Comparison of ENCODE assay signal across 19 cellular contexts in the genomic region with DNA sequence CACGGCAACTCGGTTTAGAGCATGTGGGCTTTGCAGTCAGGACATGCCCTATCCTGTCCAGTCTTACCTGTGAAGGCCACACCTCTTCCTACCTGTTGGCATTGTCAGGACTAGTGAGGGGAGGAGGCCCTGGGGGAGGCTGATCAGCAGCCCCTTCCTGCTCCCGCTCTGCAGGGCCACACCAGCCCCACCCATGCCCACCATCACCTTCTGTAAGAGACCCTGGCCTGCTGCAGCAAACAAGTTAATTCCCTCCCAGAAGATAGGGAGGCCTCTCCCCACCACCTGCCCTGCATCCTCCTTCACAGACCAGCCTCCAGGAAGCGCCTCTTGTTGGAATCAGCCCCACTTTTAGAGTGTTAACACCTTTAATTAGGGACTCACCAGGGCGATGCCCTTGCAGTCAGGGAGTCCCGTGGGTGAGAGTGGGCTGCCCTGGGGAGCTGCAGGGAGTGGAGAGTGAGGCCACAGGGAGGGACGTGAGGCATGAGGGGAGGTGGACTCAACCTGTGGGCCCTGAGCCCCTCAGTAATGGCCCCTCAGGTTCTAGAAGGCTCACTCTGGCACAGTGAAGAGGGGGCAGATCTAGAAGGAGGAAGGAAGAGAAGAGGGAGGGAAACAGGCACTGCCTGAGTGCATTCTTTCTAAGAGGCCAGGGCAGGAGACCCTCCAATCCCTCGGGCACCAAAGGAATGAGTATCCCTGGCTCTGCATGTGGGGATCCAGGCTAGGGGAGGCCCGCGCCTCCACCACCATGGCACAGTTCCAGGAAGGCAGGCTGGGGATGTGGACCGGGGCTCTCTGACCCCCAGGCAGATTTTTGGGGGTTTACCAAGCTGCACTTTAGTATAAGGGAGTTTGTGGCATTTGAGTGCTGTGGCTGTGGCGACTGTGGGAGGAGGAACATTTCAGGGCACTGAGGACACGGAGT. TPM values are rescaled to one million over a fixed set of nuclear protein-coding genes. Genes with fewer than 3 reads are reported as not detected.
DNase-seq lines count a peak whose midpoint lies in the region; FAIRE-seq and TF ChIP-seq lines count a peak whose summit lies in the region.
"Had no signal": no experiment of that assay in that cellular context is flagged by ENCODE, and none has a peak within 500 bp of the region (broad histone marks: within the 10 kb centered on the region; RNA-seq: fewer than 3 reads in every experiment).

No MANE protein-coding gene starts in this region.

- peak overlapping the region in 1 of 2 experiments; percentile 50 for H3K14ac ChIP-seq in mesenchymal stem cell (ENCODE audit: low read length in 2 of 2)

- H2BK12ac ChIP-seq in mesenchymal stem cell (ENCODE audit: low read length in 2 of 2) = peak overlapping the region in 1 of 2 experiments; percentile 78

- H2AFZ ChIP-seq in GM23248 = no peak overlapping the region
- H2AFZ ChIP-seq in astrocyte (ENCODE audit: low read depth, low read length) = peak overlapping the region; percentile 2
- no peak overlapping the region for H2AFZ ChIP-seq in mesenchymal stem cell (ENCODE audit: low read depth, low read length)

- H3K36me3 ChIP-seq in BLaER1 = no peaks in the 10 kb centered on the region
- no peaks in the 10 kb centered on the region for H3K36me3 ChIP-seq in GM23248 (ENCODE audit: low read depth)
- H3K36me3 ChIP-seq in astrocyte (ENCODE audit: insufficient read depth, low read length) = no peaks in the 10 kb centered on the region
- no peaks in the 10 kb centered on the region for H3K36me3 ChIP-seq in mesenchymal stem cell (ENCODE audit: control insufficient read depth in 1 of 2, insufficient read depth in 2 of 2, low read depth in 1 of 2, low read length in 2 of 2)
- H3K36me3 ChIP-seq: esophagus squamous epithelium, neutrophil, thoracic aorta had no signal

- H3K4me1 Mint-ChIP-seq in astrocyte (ENCODE audit: low read depth, unreplicated experiment) = peaks cover 17% of the 10 kb centered on the region
- H3K4me1 Mint-ChIP-seq: activated CD4-positive, alpha-beta T cell treated with anti-CD3 and anti-CD28 coated beads for 36 hours had no signal

- FAIRE-seq in astrocyte (lab: Jason Lieb, UNC) = no peak
- FAIRE-seq: TTC549 had no signal

- H2AK5ac ChIP-seq in mesenchymal stem cell (ENCODE audit: low read length, severe bottlenecking) = peak overlapping the region; percentile 27

- no peaks in the 10 kb centered on the region for H3K79me1 ChIP-seq in mesenchymal stem cell (replicated peaks; ENCODE audit: low read length, poor library complexity, severe bottlenecking)

- no peaks in the 10 kb centered on the region for H4K20me1 ChIP-seq in BLaER1
- H4K20me1 ChIP-seq in GM23248 (ENCODE audit: insufficient read depth) = no peaks in the 10 kb centered on the region
- no peaks in the 10 kb centered on the region for H4K20me1 ChIP-seq in astrocyte (ENCODE audit: insufficient read depth, low read length)

- H3K9me3 ChIP-seq in BLaER1 = no peaks in the 10 kb centered on the region
- H3K9me3 ChIP-seq in GM23248 (ENCODE audit: low read depth) = no peaks in the 10 kb centered on the region
- H3K9me3 ChIP-seq in astrocyte (ENCODE audit: insufficient read depth, low read depth, low read length) = no peaks in the 10 kb centered on the region
- no peaks in the 10 kb centered on the region for H3K9me3 ChIP-seq in mesenchymal stem cell (ENCODE audit: control insufficient read depth, low read length)
- H3K9me3 ChIP-seq: Caco-2, esophagus squamous epithelium, mucosa of descending colon, neutrophil, thoracic aorta had no signal

- H3K36me3 Mint-ChIP-seq in astrocyte (ENCODE audit: low read depth, unreplicated experiment) = peaks cover 5% of the 10 kb centered on the region

- H3K79me2 ChIP-seq in GM23248 (ENCODE audit: insufficient read depth) (no peaks in the 10 kb centered on the region), astrocyte (ENCODE audit: insufficient read depth, low read length) (no peaks in the 10 kb centered on the region)

- H3K27ac Mint-ChIP-seq in astrocyte (ENCODE audit: unreplicated experiment) = peak overlapping the region; percentile 87
- H3K27ac Mint-ChIP-seq: activated CD4-positive, alpha-beta T cell treated with anti-CD3 and anti-CD28 coated beads for 36 hours had no signal

- peak overlapping the region; percentile 52 for H3K4me2 ChIP-seq in BLaER1
- no peak overlapping the region for H3K4me2 ChIP-seq in GM23248 (ENCODE audit: unreplicated experiment)
- peak overlapping the region; percentile 8 for H3K4me2 ChIP-seq in astrocyte (ENCODE audit: low read length)
- no peak overlapping the region for H3K4me2 ChIP-seq in mesenchymal stem cell (ENCODE audit: low read length, poor library complexity, severe bottlenecking)

- no peak overlapping the region for H3K4me3 ChIP-seq in BLaER1
- H3K4me3 ChIP-seq in GM23248 = no peak overlapping the region
- H3K4me3 ChIP-seq in astrocyte (ENCODE audit: insufficient read depth, low read depth, low read length) = no peak overlapping the region
- H3K4me3 ChIP-seq in mesenchymal stem cell (ENCODE audit: insufficient read depth in 1 of 2, low read depth in 1 of 2, low read length in 2 of 2) = no peak overlapping the region
- H3K4me3 ChIP-seq: esophagus squamous epithelium, mucosa of descending colon, thoracic aorta had no signal

- 88 to 93% methylated on average over 13 of the region's 13 CpGs for WGBS in GM23248 (ENCODE audit: low coverage in 1 of 2, low lambda C conversion rate in 2 of 2, missing lambda C conversion rate in 2 of 2), 2 experiments
- 96% methylated on average over 11 of the region's 13 CpGs for WGBS in mesenchymal stem cell

- DNase-seq in GM23248 (no peak), astrocyte (ENCODE audit: low read depth) (no peak), mesenchymal stem cell (no peak), superior temporal gyrus (ENCODE audit: extremely low spot score) (no peak), cerebellar nuclear complex (lab: John Stamatoyannopoulos, UW) (no peak)
- DNase-seq in stimulated activated CD4-positive, alpha-beta T cell treated with anti-CD3 and anti-CD28 coated beads, Interleukin-15, amount 100 ng/mL, for 24 hours = no peak
- DNase-seq: activated CD4-positive, alpha-beta T cell treated with anti-CD3 and anti-CD28 coated beads for 36 hours; amniotic stem cell; Caco-2; caudate nucleus; esophagus squamous epithelium; NCI-H187 treated with DMSO at 0.1 percent for 48 hours; NCI-H446; SW 1271 had no signal

- H2BK120ac ChIP-seq in mesenchymal stem cell (ENCODE audit: low read depth, low read length) = no peak overlapping the region

- no peak overlapping the region for H3K4me3 Mint-ChIP-seq in astrocyte (ENCODE audit: unreplicated experiment)
- H3K4me3 Mint-ChIP-seq: activated CD4-positive, alpha-beta T cell treated with anti-CD3 and anti-CD28 coated beads for 36 hours had no signal

- H3K9ac ChIP-seq in BLaER1 (no peak overlapping the region; the same call in 1 of the 2 replicates), GM23248 (peak overlapping the region; percentile 53; the same call in 1 of the 2 replicates), astrocyte (ENCODE audit: low read length) (peak overlapping the region; percentile 46), mesenchymal stem cell (ENCODE audit: low read length) (peak overlapping the region; percentile 82)

- H3K4me1 ChIP-seq in BLaER1 (peaks cover 15% of the 10 kb centered on the region), GM23248 (ENCODE audit: insufficient read depth) (peaks cover 14% of the 10 kb centered on the region), astrocyte (ENCODE audit: insufficient read depth, low read length) (peaks cover 32% of the 10 kb centered on the region), mesenchymal stem cell (ENCODE audit: control insufficient read depth, insufficient read depth, low read depth, low read length) (peaks cover 12% of the 10 kb centered on the region)

- no peak overlapping the region for H4K91ac ChIP-seq in mesenchymal stem cell (ENCODE audit: low read length)

- no peak overlapping the region for H4K8ac ChIP-seq in mesenchymal stem cell (ENCODE audit: low read length)

- H3K27me3 ChIP-seq in BLaER1 (no peaks in the 10 kb centered on the region), GM23248 (replicated peaks; ENCODE audit: insufficient read depth) (no peaks in the 10 kb centered on the region), astrocyte (ENCODE audit: insufficient read depth, low read length) (peaks cover 2% of the 10 kb centered on the region), mesenchymal stem cell (ENCODE audit: control insufficient read depth in 1 of 2, insufficient read depth in 1 of 2, low read length in 2 of 2) (peaks cover 1 to 11% of the 10 kb centered on the region in 2 experiments)
- H3K27me3 ChIP-seq: neutrophil had no signal

- H2BK15ac ChIP-seq in mesenchymal stem cell (ENCODE audit: low read depth, poor library complexity, severe bottlenecking) = peak overlapping the region; percentile 74

- no peak overlapping the region for H3K23ac ChIP-seq in mesenchymal stem cell (ENCODE audit: low read length in 2 of 2)

- no peak for TF ChIP-seq CTCF in astrocyte (IDR thresholded peaks at IDR 0.05; ENCODE audit: insufficient read depth, low read depth, low read length)

- H2BK5ac ChIP-seq in mesenchymal stem cell (ENCODE audit: low read depth, low read length, poor library complexity, severe bottlenecking) = no peak overlapping the region

- in situ Hi-C loops in GM23248 (cut with MboI) = no loop called here

- peaks cover 14% of the 10 kb centered on the region; the same call in 1 of the 2 replicates for H3F3A ChIP-seq in GM23248 (ENCODE audit: insufficient read depth)

- H3K9me3 Mint-ChIP-seq in astrocyte (ENCODE audit: unreplicated experiment) = no peaks in the 10 kb centered on the region

- H3K9me2 ChIP-seq in GM23248 (ENCODE audit: insufficient read depth) = no peaks in the 10 kb centered on the region

- 0 out of 2 replicates have a peak overlapping the region, but pooled peaks have one; percentile 12 for H3K27ac ChIP-seq in BLaER1
- H3K27ac ChIP-seq in GM23248 = no peak overlapping the region
- H3K27ac ChIP-seq in astrocyte (ENCODE audit: low read depth, low read length) = no peak overlapping the region
- no peak overlapping the region for H3K27ac ChIP-seq in mesenchymal stem cell (ENCODE audit: low read length, poor library complexity, severe bottlenecking)
- H3K27ac ChIP-seq: esophagus squamous epithelium, neutrophil, thoracic aorta had no signal

- peaks cover 28% of the 10 kb centered on the region for H3K27me3 Mint-ChIP-seq in astrocyte (ENCODE audit: low read depth, unreplicated experiment)
- H3K27me3 Mint-ChIP-seq: activated CD4-positive, alpha-beta T cell treated with anti-CD3 and anti-CD28 coated beads for 36 hours had no signal

- no peak overlapping the region for H3K4ac ChIP-seq in mesenchymal stem cell (ENCODE audit: low read depth in 1 of 2, low read length in 2 of 2)

- H3K18ac ChIP-seq in mesenchymal stem cell (ENCODE audit: low read depth in 1 of 2, low read length in 2 of 2) = peak overlapping the region in 1 of 2 experiments; percentile 44

RNA-seq across cellular contexts. Expression of a gene that starts 8.2 kb away (rescaled TPM):
- total RNA-seq in GM23248 (2014; rRNA removed; shearing (Covaris generic)) = not detected in 2 replicates
- not detected in 2 replicates for polyA plus RNA-seq in GM23248 (2016; fragmentation: Nextera tagmentation; extraction: Ambion mirVana)
- 0.10 TPM in 1 of 2 replicates, not detected in the other for total RNA-seq in astrocyte
- polyA plus RNA-seq in mesenchymal stem cell (2013, experiment 1 of 2) = 0.07 TPM
- 0.07 TPM for polyA plus RNA-seq in mesenchymal stem cell (2013, experiment 2 of 2)
- total RNA-seq: activated CD4-positive, alpha-beta T cell treated with anti-CD3 and anti-CD28 coated beads for 36 hours; esophagus squamous epithelium had no signal

Comparison
In these comparisons a context has a peak if more than half of its experiments do, and no peak if none do; other contexts are left out.
1. H3K4me2 ChIP-seq: peak in BLaER1 (single experiment) and astrocyte (single experiment); none in GM23248 (single experiment) and mesenchymal stem cell (single experiment).